In the genomic region with DNA sequence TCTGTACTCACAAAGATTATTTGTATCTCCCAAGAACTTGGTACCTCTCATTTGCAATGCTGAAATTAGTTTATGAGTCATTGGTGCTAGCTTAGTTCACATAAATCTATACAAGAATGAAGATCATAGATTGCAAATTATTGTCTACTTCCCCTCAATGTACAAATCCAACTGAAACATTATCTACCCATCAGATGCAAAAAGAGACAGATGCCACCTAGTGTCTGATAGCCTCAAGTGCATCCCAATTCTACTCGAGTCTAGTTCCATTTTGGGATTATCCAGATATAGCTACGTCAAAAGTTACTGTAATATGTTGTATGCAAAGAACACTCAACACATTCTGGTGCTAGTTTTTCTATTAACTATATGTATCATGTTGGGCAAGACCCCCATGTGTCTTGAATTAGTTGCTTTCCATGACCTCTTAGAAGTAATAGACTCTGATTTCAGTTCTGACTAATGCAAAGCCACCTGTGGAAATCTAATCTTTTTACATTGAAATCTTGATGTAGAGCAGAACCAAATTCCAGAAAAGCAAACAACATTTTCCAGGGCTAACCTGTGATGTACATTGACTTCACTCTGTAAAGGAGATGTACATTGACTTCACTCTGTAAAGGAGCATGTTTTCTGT, we compare ENCODE assay signal across 8 cellular contexts.
DNase-seq lines count a peak whose midpoint lies in the region; ATAC-seq, FAIRE-seq and TF ChIP-seq lines count a peak whose summit lies in the region.

No MANE protein-coding gene starts in this region.

- no peak overlapping the region for H3K4me2 ChIP-seq in GM23338

- TF ChIP-seq RAD21 in Ishikawa (IDR thresholded peaks at IDR 0.05; ENCODE audit: low read depth): peak; percentile 82

- H3K27me3 Mint-ChIP-seq in GM23338 (ENCODE audit: insufficient read depth, low read depth, poor library complexity): peaks cover 2% of the 10 kb centered on the region

- H3K36me3 Mint-ChIP-seq in GM23338 (ENCODE audit: low read depth): no peaks in the 10 kb centered on the region

- POLR2A ChIA-PET in A673 (lab: Charles Lee; ENCODE audit: low non-redundant PET): no interaction called here

- no peak for ATAC-seq in GM23338

- H3K9me2 ChIP-seq in GM23338 (ENCODE audit: insufficient read depth): peaks cover 7% of the 10 kb centered on the region; the same call in 1 of the 2 replicates

- H3K4me1 ChIP-seq in A673 (ENCODE audit: insufficient read depth, low read length, poor library complexity, severe bottlenecking) (no peaks in the 10 kb centered on the region), GM23338 (ENCODE audit: insufficient read depth) (no peaks in the 10 kb centered on the region)

- H3K27ac ChIP-seq in A673 (ENCODE audit: low read depth, low read length, poor library complexity, severe bottlenecking) (no peak overlapping the region), GM23338 (ENCODE audit: low read depth) (no peak overlapping the region), dorsolateral prefrontal cortex (no peak overlapping the region)

- H3K9me3 ChIP-seq in A673 (ENCODE audit: low read depth, low read length, poor library complexity, severe bottlenecking): no peaks in the 10 kb centered on the region

- no peaks in the 10 kb centered on the region; the same call in 2 of the 3 replicates for H3K9me3 Mint-ChIP-seq in GM23338

- H3K27me3 ChIP-seq in A673 (replicated peaks; ENCODE audit: insufficient read depth, low read depth, low read length, poor library complexity) (no peaks in the 10 kb centered on the region), GM23338 (ENCODE audit: insufficient read depth) (no peaks in the 10 kb centered on the region), dorsolateral prefrontal cortex (peaks cover 0 to 9% (median 0%) of the 10 kb centered on the region in 45 donors)

- no peak overlapping the region for H3K4me3 Mint-ChIP-seq in GM23338

- no peaks in the 10 kb centered on the region for H3K36me3 ChIP-seq in A673 (ENCODE audit: insufficient read depth, low read length, poor library complexity, severe bottlenecking)
- no peaks in the 10 kb centered on the region for H3K36me3 ChIP-seq in GM23338 (ENCODE audit: insufficient read depth)

- H3K79me2 ChIP-seq in GM23338 (replicated peaks; ENCODE audit: insufficient read depth): no peaks in the 10 kb centered on the region

- H3K4me3 ChIP-seq in A673 (ENCODE audit: low read depth, low read length, poor library complexity, severe bottlenecking) (no peak overlapping the region), GM23338 (no peak overlapping the region), dorsolateral prefrontal cortex (no peak overlapping the region)

- no peak for TF ChIP-seq EP300 in Ishikawa (IDR thresholded peaks at IDR 0.05; ENCODE audit: borderline replicate concordance)

- DNase-seq in A673 (ENCODE audit: low spot score): peak; percentile 71
- DNase-seq in GM23338 (ENCODE audit: low spot score): peak; percentile 66
- peak; percentile 31 for DNase-seq in SIG-M5 (lab: John Stamatoyannopoulos, UW)
- peak in 1 of 10 donors; percentile 18 for DNase-seq in dorsolateral prefrontal cortex
- DNase-seq in middle frontal gyrus (ENCODE audit: extremely low spot score, low spot score): peak; percentile 34
- no peak for DNase-seq in cerebellar nuclear complex (lab: John Stamatoyannopoulos, UW)

- TF ChIP-seq CTCF in A673 (conservative IDR thresholded peaks at IDR 0.05; ENCODE audit: low read depth, low read length): peak; percentile 92
- TF ChIP-seq CTCF in GM23338 (conservative IDR thresholded peaks at IDR 0.05; ENCODE audit: low read depth in 2 of 2): peak; percentile 84 to 94
- TF ChIP-seq CTCF in dorsolateral prefrontal cortex (IDR thresholded peaks at IDR 0.05 in 54 of 56, conservative IDR thresholded peaks at IDR 0.05 in 2 of 56; ENCODE audit: low read depth in 1 of 56, partially characterized antibody in 56 of 56): peak; percentile 65 to 91 (median 76)

- no TSS peak for BruUV-seq in A673 (replicated peaks; lab: Mats Ljungman, UMichigan)

- CTCF ChIA-PET in A673 (lab: Charles Lee): interaction anchor here (0.7 to 1.2 kb wide), 4 partner anchors 34 to 1456 kb away, joined by 3 to 8 read pairs (median 4); no protein-coding TSS in a partner anchor

- H3F3A ChIP-seq in GM23338 (replicated peaks; ENCODE audit: low read depth): no peaks in the 10 kb centered on the region

- intact Hi-C loops in A673 (cut with micrococcal nuclease; ENCODE audit: unreplicated experiment) (loop anchor here (5.0 kb wide), 1 partner anchor 1454 kb away; no protein-coding TSS in a partner anchor), dorsolateral prefrontal cortex (cut with DNase I) (loop anchor here (5.0 kb wide), 1 partner anchor 1454 kb away; no protein-coding TSS in a partner anchor)

- H3K27ac Mint-ChIP-seq in GM23338: no peak overlapping the region

- no peak overlapping the region for H2AFZ ChIP-seq in GM23338

- FAIRE-seq in G401.6 (lab: Jason Lieb, UNC): peak; percentile 93

- H4K20me1 ChIP-seq in GM23338 (replicated peaks; ENCODE audit: insufficient read depth): no peaks in the 10 kb centered on the region

- H3K4me1 Mint-ChIP-seq in GM23338: peaks cover 5% of the 10 kb centered on the region; the same call in 2 of the 3 replicates

TF ChIP-seq in GM23338, 12 proteins besides CTCF, POLR2A, EP300 and RAD21 (continues in another document):
- TF ChIP-seq EZH2phosphoT487 (IDR thresholded peaks at IDR 0.05; ENCODE audit: unreplicated experiment): no peak
- no peak for TF ChIP-seq POLR2AphosphoS5 (IDR thresholded peaks at IDR 0.05; ENCODE audit: low read depth)
- TF ChIP-seq ZNF331 (CRISPR knock-in tag; IDR thresholded peaks at IDR 0.05; ENCODE audit: low read depth): no peak
- TF ChIP-seq, protein P1, sequence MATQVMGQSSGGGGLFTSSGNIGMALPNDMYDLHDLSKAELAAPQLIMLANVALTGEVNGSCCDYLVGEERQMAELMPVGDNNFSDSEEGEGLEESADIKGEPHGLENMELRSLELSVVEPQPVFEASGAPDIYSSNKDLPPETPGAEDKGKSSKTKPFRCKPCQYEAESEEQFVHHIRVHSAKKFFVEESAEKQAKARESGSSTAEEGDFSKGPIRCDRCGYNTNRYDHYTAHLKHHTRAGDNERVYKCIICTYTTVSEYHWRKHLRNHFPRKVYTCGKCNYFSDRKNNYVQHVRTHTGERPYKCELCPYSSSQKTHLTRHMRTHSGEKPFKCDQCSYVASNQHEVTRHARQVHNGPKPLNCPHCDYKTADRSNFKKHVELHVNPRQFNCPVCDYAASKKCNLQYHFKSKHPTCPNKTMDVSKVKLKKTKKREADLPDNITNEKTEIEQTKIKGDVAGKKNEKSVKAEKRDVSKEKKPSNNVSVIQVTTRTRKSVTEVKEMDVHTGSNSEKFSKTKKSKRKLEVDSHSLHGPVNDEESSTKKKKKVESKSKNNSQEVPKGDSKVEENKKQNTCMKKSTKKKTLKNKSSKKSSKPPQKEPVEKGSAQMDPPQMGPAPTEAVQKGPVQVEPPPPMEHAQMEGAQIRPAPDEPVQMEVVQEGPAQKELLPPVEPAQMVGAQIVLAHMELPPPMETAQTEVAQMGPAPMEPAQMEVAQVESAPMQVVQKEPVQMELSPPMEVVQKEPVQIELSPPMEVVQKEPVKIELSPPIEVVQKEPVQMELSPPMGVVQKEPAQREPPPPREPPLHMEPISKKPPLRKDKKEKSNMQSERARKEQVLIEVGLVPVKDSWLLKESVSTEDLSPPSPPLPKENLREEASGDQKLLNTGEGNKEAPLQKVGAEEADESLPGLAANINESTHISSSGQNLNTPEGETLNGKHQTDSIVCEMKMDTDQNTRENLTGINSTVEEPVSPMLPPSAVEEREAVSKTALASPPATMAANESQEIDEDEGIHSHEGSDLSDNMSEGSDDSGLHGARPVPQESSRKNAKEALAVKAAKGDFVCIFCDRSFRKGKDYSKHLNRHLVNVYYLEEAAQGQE (IDR thresholded peaks at IDR 0.05; ENCODE audit: unreplicated experiment): no peak
- no peak for TF ChIP-seq JUNB (IDR thresholded peaks at IDR 0.05; ENCODE audit: unreplicated experiment)
- no peak for TF ChIP-seq STAT1 (IDR thresholded peaks at IDR 0.05; ENCODE audit: unreplicated experiment)

TF ChIP-seq in Ishikawa, 13 proteins besides CTCF, POLR2A, EP300 and RAD21:
- no peak for TF ChIP-seq CEBPB (IDR thresholded peaks at IDR 0.05)
- TF ChIP-seq, protein P1 (IDR thresholded peaks at IDR 0.05; ENCODE audit: low read depth): no peak
- TF ChIP-seq TCF12 (IDR thresholded peaks at IDR 0.05; ENCODE audit: low read depth): no peak
- no peak for TF ChIP-seq YY1 (IDR thresholded peaks at IDR 0.05; ENCODE audit: low read depth)
- no peak for TF ChIP-seq TAF1 (IDR thresholded peaks at IDR 0.05; ENCODE audit: low read depth)

Comparison
In these comparisons a context has a peak if more than half of its experiments do, and no peak if none do; other contexts are left out.
1. DNase-seq: peak in A673 (single experiment), GM23338 (single experiment), SIG-M5 (single experiment) and middle frontal gyrus (single experiment); none in cerebellar nuclear complex (0 of 2).
2. Peak in every context shown above with its lines, with median percentiles within 50 percentile points of each other: CTCF ChIP-seq.